Comparison of ENCODE assay signal across 2 cellular contexts in the genomic region with DNA sequence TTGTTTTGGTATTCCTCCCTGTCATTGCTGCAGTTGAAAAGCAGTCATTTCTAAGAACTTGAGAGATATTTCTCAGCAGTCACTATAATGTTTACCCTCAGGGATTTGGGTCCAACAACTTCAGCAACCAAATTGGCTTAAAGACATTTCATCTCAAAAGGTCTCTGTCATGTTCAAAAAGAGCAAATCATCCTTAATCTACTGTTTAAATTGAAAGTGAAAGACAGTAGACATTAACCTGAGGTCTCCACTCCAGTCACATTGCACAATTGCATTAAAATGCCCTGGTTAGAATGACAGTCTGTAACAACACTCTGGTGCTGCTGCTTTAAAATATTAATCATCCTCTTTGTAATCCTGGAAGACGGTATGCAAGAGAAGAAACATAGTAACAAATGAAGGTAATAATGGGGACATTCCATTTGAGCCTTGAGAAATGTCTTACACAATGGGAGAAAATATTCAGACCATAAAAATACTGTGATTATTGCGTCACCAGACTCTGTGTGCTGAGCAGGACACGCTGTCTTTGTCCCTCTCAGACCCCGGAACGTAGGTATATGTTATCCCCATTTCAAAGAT.
TF ChIP-seq lines count a peak whose summit lies in the region.

No MANE protein-coding gene starts in this region.

TF ChIP-seq in SK-N-SH treated with all-trans-retinoic acid at 6 μM for 48 hours, 23 proteins besides CTCF, POLR2A, EP300 and RAD21 (continued from another document):
- no peak for TF ChIP-seq RARB (CRISPR knock-in tag; IDR thresholded peaks at IDR 0.05)

TF ChIP-seq in SK-N-SH, 30 proteins besides CTCF, POLR2A, EP300 and RAD21:
- TF ChIP-seq RXRA (IDR thresholded peaks at IDR 0.05; ENCODE audit: borderline replicate concordance, low read depth), result no peak
- no peak for TF ChIP-seq NRF1 (IDR thresholded peaks at IDR 0.05; ENCODE audit: low read depth, low read length)
- TF ChIP-seq NFIC (IDR thresholded peaks at IDR 0.05; ENCODE audit: borderline replicate concordance), result no peak
- no peak for TF ChIP-seq MEF2A (IDR thresholded peaks at IDR 0.05; ENCODE audit: borderline replicate concordance, low read depth)
- TF ChIP-seq, protein P1, sequence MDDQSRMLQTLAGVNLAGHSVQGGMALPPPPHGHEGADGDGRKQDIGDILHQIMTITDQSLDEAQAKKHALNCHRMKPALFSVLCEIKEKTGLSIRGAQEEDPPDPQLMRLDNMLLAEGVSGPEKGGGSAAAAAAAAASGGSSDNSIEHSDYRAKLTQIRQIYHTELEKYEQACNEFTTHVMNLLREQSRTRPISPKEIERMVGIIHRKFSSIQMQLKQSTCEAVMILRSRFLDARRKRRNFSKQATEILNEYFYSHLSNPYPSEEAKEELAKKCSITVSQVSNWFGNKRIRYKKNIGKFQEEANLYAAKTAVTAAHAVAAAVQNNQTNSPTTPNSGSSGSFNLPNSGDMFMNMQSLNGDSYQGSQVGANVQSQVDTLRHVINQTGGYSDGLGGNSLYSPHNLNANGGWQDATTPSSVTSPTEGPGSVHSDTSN (IDR thresholded peaks at IDR 0.05), result no peak
- TF ChIP-seq EZH2phosphoT487 (IDR thresholded peaks at IDR 0.05; ENCODE audit: borderline replicate concordance, low read depth), result no peak
- TF ChIP-seq, protein P2, sequence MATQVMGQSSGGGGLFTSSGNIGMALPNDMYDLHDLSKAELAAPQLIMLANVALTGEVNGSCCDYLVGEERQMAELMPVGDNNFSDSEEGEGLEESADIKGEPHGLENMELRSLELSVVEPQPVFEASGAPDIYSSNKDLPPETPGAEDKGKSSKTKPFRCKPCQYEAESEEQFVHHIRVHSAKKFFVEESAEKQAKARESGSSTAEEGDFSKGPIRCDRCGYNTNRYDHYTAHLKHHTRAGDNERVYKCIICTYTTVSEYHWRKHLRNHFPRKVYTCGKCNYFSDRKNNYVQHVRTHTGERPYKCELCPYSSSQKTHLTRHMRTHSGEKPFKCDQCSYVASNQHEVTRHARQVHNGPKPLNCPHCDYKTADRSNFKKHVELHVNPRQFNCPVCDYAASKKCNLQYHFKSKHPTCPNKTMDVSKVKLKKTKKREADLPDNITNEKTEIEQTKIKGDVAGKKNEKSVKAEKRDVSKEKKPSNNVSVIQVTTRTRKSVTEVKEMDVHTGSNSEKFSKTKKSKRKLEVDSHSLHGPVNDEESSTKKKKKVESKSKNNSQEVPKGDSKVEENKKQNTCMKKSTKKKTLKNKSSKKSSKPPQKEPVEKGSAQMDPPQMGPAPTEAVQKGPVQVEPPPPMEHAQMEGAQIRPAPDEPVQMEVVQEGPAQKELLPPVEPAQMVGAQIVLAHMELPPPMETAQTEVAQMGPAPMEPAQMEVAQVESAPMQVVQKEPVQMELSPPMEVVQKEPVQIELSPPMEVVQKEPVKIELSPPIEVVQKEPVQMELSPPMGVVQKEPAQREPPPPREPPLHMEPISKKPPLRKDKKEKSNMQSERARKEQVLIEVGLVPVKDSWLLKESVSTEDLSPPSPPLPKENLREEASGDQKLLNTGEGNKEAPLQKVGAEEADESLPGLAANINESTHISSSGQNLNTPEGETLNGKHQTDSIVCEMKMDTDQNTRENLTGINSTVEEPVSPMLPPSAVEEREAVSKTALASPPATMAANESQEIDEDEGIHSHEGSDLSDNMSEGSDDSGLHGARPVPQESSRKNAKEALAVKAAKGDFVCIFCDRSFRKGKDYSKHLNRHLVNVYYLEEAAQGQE (IDR thresholded peaks at IDR 0.05; ENCODE audit: low read depth, low read length), result no peak
- no peak for TF ChIP-seq SIN3A (IDR thresholded peaks at IDR 0.05; ENCODE audit: borderline replicate concordance, low read depth, low read length)
- TF ChIP-seq, protein P3, sequence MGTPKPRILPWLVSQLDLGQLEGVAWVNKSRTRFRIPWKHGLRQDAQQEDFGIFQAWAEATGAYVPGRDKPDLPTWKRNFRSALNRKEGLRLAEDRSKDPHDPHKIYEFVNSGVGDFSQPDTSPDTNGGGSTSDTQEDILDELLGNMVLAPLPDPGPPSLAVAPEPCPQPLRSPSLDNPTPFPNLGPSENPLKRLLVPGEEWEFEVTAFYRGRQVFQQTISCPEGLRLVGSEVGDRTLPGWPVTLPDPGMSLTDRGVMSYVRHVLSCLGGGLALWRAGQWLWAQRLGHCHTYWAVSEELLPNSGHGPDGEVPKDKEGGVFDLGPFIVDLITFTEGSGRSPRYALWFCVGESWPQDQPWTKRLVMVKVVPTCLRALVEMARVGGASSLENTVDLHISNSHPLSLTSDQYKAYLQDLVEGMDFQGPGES (IDR thresholded peaks at IDR 0.05; ENCODE audit: low read depth, low read length), result no peak
- no peak for TF ChIP-seq TAF1 (IDR thresholded peaks at IDR 0.05; ENCODE audit: borderline replicate concordance, low read depth, low read length)
- TF ChIP-seq TEAD4 (IDR thresholded peaks at IDR 0.05; ENCODE audit: borderline replicate concordance, insufficient read depth), result no peak
- no peak for TF ChIP-seq ELF1 (IDR thresholded peaks at IDR 0.05)
- no peak for TF ChIP-seq POLR2AphosphoS5 (IDR thresholded peaks at IDR 0.05; ENCODE audit: low read depth, low read length)
